1 cellular context compared by ENCODE assay signal in genomic region chr2:235505210-235505741, GRCh38.
TF ChIP-seq lines count a peak whose summit lies in the region.

No MANE protein-coding gene starts in this region.

TF ChIP-seq in HepG2, 621 proteins besides CTCF, POLR2A, EP300 and RAD21 (continued from another document and continues in another):
- TF ChIP-seq FOXJ3 (CRISPR knock-in tag; IDR thresholded peaks at IDR 0.05; ENCODE audit: borderline replicate concordance) (peak; percentile 81; the same call in 1 of the 2 replicates), KDM2A (CRISPR knock-in tag; IDR thresholded peaks at IDR 0.05; ENCODE audit: borderline replicate concordance, low read depth) (peak; percentile 67), DZIP1 (CRISPR knock-in tag; IDR thresholded peaks at IDR 0.05) (no peak), NR2C2 (CRISPR knock-in tag; IDR thresholded peaks at IDR 0.05; ENCODE audit: borderline replicate concordance) (peak; percentile 45; the same call in 1 of the 2 replicates), SMAD9 (CRISPR knock-in tag; IDR thresholded peaks at IDR 0.05) (no peak), MLX (CRISPR knock-in tag; IDR thresholded peaks at IDR 0.05) (peak; percentile 65; the same call in 1 of the 2 replicates), CBX1 (IDR thresholded peaks at IDR 0.05; ENCODE audit: low read depth) (peak; percentile 60), CBX5 (CRISPR knock-in tag; IDR thresholded peaks at IDR 0.05; ENCODE audit: borderline replicate concordance) (no peak; the same call in 1 of the 2 replicates), ZBTB39 (CRISPR knock-in tag; IDR thresholded peaks at IDR 0.05) (0 out of 2 replicates have a peak, but pooled peaks have one; percentile 40), PRPF4 (IDR thresholded peaks at IDR 0.05; ENCODE audit: low read depth, low read length, poor library complexity, severe bottlenecking) (peak; percentile 85), ZNF609 (CRISPR knock-in tag; IDR thresholded peaks at IDR 0.05; ENCODE audit: borderline replicate concordance) (peak; percentile 98), AHR (CRISPR knock-in tag; IDR thresholded peaks at IDR 0.05) (0 out of 2 replicates have a peak, but pooled peaks have one; percentile 53), ZNF691 (CRISPR knock-in tag; IDR thresholded peaks at IDR 0.05; ENCODE audit: borderline replicate concordance, low read depth) (peak; percentile 77; the same call in 1 of the 2 replicates), ZNF781 (CRISPR knock-in tag; IDR thresholded peaks at IDR 0.05; ENCODE audit: borderline replicate concordance, not compliant biosample characterization) (peak; percentile 60), FOXP4 (CRISPR knock-in tag; IDR thresholded peaks at IDR 0.05) (peak; percentile 97), ZBTB4 (CRISPR knock-in tag; IDR thresholded peaks at IDR 0.05; ENCODE audit: borderline replicate concordance) (peak; percentile 90), HMG20A (CRISPR knock-in tag; IDR thresholded peaks at IDR 0.05; ENCODE audit: borderline replicate concordance) (peak; percentile 84), IRF2 (CRISPR knock-in tag; IDR thresholded peaks at IDR 0.05) (peak; percentile 95), ZNF331 (CRISPR knock-in tag; IDR thresholded peaks at IDR 0.05) (peak; percentile 84), KAT7 (CRISPR knock-in tag; IDR thresholded peaks at IDR 0.05; ENCODE audit: borderline replicate concordance) (no peak), NONO (IDR thresholded peaks at IDR 0.05) (no peak), NONO (CRISPR knock-in tag; conservative IDR thresholded peaks at IDR 0.05) (peak; percentile 76), MEIS2 (CRISPR knock-in tag; IDR thresholded peaks at IDR 0.05) (0 out of 2 replicates have a peak, but pooled peaks have one; percentile 57), POLR2AphosphoS2 (IDR thresholded peaks at IDR 0.05; ENCODE audit: low read depth, low read length) (no peak), NCOR1 (IDR thresholded peaks at IDR 0.05; ENCODE audit: borderline replicate concordance, low read length) (peak; percentile 24; the same call in 1 of the 2 replicates), ZNF275 (CRISPR knock-in tag; IDR thresholded peaks at IDR 0.05; ENCODE audit: borderline replicate concordance) (peak; percentile 22; the same call in 1 of the 2 replicates), ZBTB25 (CRISPR knock-in tag; IDR thresholded peaks at IDR 0.05) (peak; percentile 49; the same call in 1 of the 2 replicates), ZEB1 (IDR thresholded peaks at IDR 0.05; ENCODE audit: insufficient replicate concordance, low read depth) (peak; percentile 48), ZNF569 (CRISPR knock-in tag; IDR thresholded peaks at IDR 0.05; ENCODE audit: borderline replicate concordance) (no peak), NR3C1 (CRISPR knock-in tag; IDR thresholded peaks at IDR 0.05) (no peak), TCF7L2 (IDR thresholded peaks at IDR 0.05; ENCODE audit: low read depth, low read length) (no peak), ZNF180 (CRISPR knock-in tag; IDR thresholded peaks at IDR 0.05; ENCODE audit: borderline replicate concordance, low read depth) (no peak), CCAR2 (optimal IDR thresholded peaks at IDR 0.05; ENCODE audit: low read depth, low read length) (no peak), ZNF350 (CRISPR knock-in tag; IDR thresholded peaks at IDR 0.05; ENCODE audit: borderline replicate concordance, low read depth) (peak; percentile 73), XRCC5 (optimal IDR thresholded peaks at IDR 0.05; ENCODE audit: low read length) (peak; percentile 51), IRF9 (CRISPR knock-in tag; IDR thresholded peaks at IDR 0.05; ENCODE audit: borderline replicate concordance) (peak; percentile 85), ZNF510 (CRISPR knock-in tag; IDR thresholded peaks at IDR 0.05; ENCODE audit: low read depth) (no peak), ATF1 (CRISPR knock-in tag; IDR thresholded peaks at IDR 0.05) (no peak), ZNF205 (CRISPR knock-in tag; IDR thresholded peaks at IDR 0.05) (peak; percentile 80), ESRRA (CRISPR knock-in tag; IDR thresholded peaks at IDR 0.05; ENCODE audit: low read depth) (peak; percentile 69; the same call in 1 of the 2 replicates)
